Comparison of ENCODE assay signal across 19 cellular contexts in genomic region chr10:43853369-43853768, GRCh38.
"Had no signal": no experiment of that assay in that cellular context is flagged by ENCODE, and none has a peak within 500 bp of the region (broad histone marks: within the 10 kb centered on the region; RNA-seq: fewer than 3 reads in every experiment).

No MANE protein-coding gene starts in this region.

- H3K36me3 ChIP-seq: adrenal gland, ascending aorta, gastroesophageal sphincter, heart left ventricle, lower lobe of right lung, neutrophil, pancreas, stomach, suprapubic skin, transverse colon had no signal

- ATAC-seq: activated naive CD4-positive, alpha-beta T cell treated with anti-CD3 and anti-CD28 coated beads, Interleukin-2, amount 50 U/mL, for 72 hours; activated T-helper 17 cell treated with anti-CD3 and anti-CD28 coated beads, Interleukin-2, amount 50 U/mL, for 72 hours; gastroesophageal sphincter; left colon; lower lobe of right lung; natural killer cell; pancreas; right cardiac atrium; stimulated activated memory B cell treated with anti-CD40 and anti-IgM and Interleukin-4, amounts not matched to agents 10 μg/mL and 1 μg/mL and 100 μg/mL, for 72 hours had no signal

- H3K4me3 ChIP-seq: adrenal gland, ascending aorta, gastroesophageal sphincter, heart left ventricle, lower lobe of right lung, pancreas, stomach, suprapubic skin, transverse colon had no signal

- H3K9me3 ChIP-seq: adrenal gland, ascending aorta, gastroesophageal sphincter, heart left ventricle, lower lobe of right lung, neutrophil, pancreas, stomach, suprapubic skin, transverse colon had no signal

- H3K27ac ChIP-seq: adrenal gland, ascending aorta, lower lobe of right lung, neutrophil, pancreas, stomach, suprapubic skin, transverse colon had no signal

- DNase-seq: activated T-cell treated with anti-CD3 and anti-CD28 coated beads, Interleukin-2, amount 50 U/mL, for 1 hour; adrenal gland; effector memory CD4-positive, alpha-beta T cell; left colon; lower lobe of right lung; natural killer cell; pancreas; right cardiac atrium; stomach; T-helper 9 cell; transverse colon had no signal

- H3K4me1 ChIP-seq: adrenal gland, gastroesophageal sphincter, lower lobe of right lung, transverse colon had no signal

- H3K27me3 ChIP-seq: adrenal gland, ascending aorta, gastroesophageal sphincter, heart left ventricle, pancreas, stomach, suprapubic skin, transverse colon had no signal
